ENCODE assay signal across 29 cellular contexts in genomic region chr22:33985506-33985905, GRCh38.
"Had no signal": no experiment of that assay in that cellular context is flagged by ENCODE, and none has a peak within 500 bp of the region (broad histone marks: within the 10 kb centered on the region; RNA-seq: fewer than 3 reads in every experiment).

No MANE protein-coding gene starts in this region.

- H3K36me3 ChIP-seq: adrenal gland had no signal

- H3K9me3 ChIP-seq: adrenal gland, body of pancreas had no signal

- H3K27ac ChIP-seq: adrenal gland, body of pancreas, epithelial cell of prostate had no signal

- FAIRE-seq: colon, frontal cortex had no signal

- H3K27me3 ChIP-seq: adrenal gland, body of pancreas had no signal

- DNase-seq: activated CD4-positive, alpha-beta memory T cell treated with anti-CD3 and anti-CD28 coated beads for 36 hours; activated CD4-positive, alpha-beta T cell treated with anti-CD3 and anti-CD28 coated beads for 36 hours; activated CD4-positive, alpha-beta T cell treated with anti-CD3 and anti-CD28 coated beads, Interleukin-2, amount 10 ng/mL, durations not matched to agents 24 days and 14 days; activated CD4-positive, CD25-positive, alpha-beta regulatory T cell; activated CD4-positive, CD25-positive, alpha-beta regulatory T cell treated with anti-CD3 and anti-CD28 coated beads, Interleukin-2, amount 50 U/mL, for 72 hours; activated CD8-positive, alpha-beta memory T cell treated with anti-CD3 and anti-CD28 coated beads, Interleukin-2, amount 10 ng/mL, durations not matched to agents 7 days and 5 days; activated CD8-positive, alpha-beta memory T cell treated with anti-CD3 and anti-CD28 coated beads, Interleukin-2, amount 50 U/mL, for 4 hours; activated CD8-positive, alpha-beta T cell treated with anti-CD3 and anti-CD28 coated beads, Interleukin-2, amount 10 ng/mL, durations not matched to agents 7 days and 5 days; activated effector memory CD4-positive, alpha-beta T cell treated with anti-CD3 and anti-CD28 coated beads, Interleukin-2, amount 50 U/mL, for 16 hours; activated naive CD4-positive, alpha-beta T cell treated with anti-CD3 and anti-CD28 coated beads for 36 hours; activated naive CD8-positive, alpha-beta T cell treated with anti-CD3 and anti-CD28 coated beads for 36 hours; activated naive CD8-positive, alpha-beta T cell treated with anti-CD3 and anti-CD28 coated beads, Interleukin-2, amount 50 U/mL, for 24 hours; activated T-cell treated with anti-CD3 and anti-CD28 coated beads, Interleukin-2, amount 50 U/mL, for 1 hour; activated T-cell treated with anti-CD3 and anti-CD28 coated beads, Interleukin-2, amount 50 U/mL, for 48 hours; adrenal gland; amygdala; aorta; body of pancreas; caudate nucleus; cortex of kidney; dermis blood vessel endothelial cell; effector CD4-positive, alpha-beta T cell; effector memory CD8-positive, alpha-beta T cell; foreskin fibroblast; head of caudate nucleus; T-helper 2 cell had no signal

- H3K4me3 ChIP-seq: adrenal gland, body of pancreas had no signal

- H3K4me1 ChIP-seq: adrenal gland, body of pancreas had no signal
